Comparison of ENCODE assay signal across 8 cellular contexts in the genomic region with DNA sequence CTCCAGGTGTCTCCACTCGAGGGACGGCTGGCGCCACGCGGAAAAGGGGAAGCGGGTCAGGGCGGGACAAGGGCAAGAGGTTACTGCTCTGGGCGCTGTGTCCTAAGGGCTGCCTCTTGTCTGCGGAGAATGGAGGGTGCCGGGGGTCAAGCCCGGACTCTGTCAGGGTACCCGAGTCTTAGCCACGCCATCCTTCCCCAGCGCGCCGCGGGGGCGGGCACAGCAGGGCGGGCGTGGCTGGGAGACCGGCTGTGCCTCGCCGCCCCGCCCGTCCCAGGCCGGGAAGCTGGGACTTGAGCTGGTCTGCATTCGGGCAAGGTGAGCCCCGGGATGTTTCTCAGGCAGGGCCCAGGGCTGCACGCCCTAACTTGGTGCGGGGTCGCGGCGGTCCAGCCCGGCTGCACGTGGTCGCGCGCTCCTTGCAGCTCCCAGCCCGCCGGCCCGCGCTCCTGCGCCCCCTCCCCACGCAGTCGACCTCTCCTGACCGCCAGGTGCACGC. TPM values are rescaled to one million over a fixed set of nuclear protein-coding genes. Genes with fewer than 3 reads are reported as not detected.
DNase-seq lines count a peak whose midpoint lies in the region; ATAC-seq and TF ChIP-seq lines count a peak whose summit lies in the region.

No MANE protein-coding gene starts in this region.

- DNase-seq in stimulated activated CD4-positive, alpha-beta T cell treated with anti-CD3 and anti-CD28 coated beads, Interleukin-15, amount 100 ng/mL, for 24 hours = peak; percentile 63
- no peak for DNase-seq in stimulated activated CD4-positive, alpha-beta T cell treated with anti-CD3 and anti-CD28 coated beads, Interleukin-12 subunit alpha, Interleukin-12 subunit beta, amount 100 ng/mL, for 4 hours
- no peak for DNase-seq in WERI-Rb-1
- DNase-seq in foreskin keratinocyte = peak in 1 of 2 donors; percentile 31
- no peak for DNase-seq in head of caudate nucleus
- DNase-seq in NCI-H524 treated with DMSO at 0.1 percent for 48 hours (lab: John Stamatoyannopoulos, UW) = no peak
- DNase-seq in HEK293T (ENCODE audit: extremely low spot score) = no peak

- CTCF ChIA-PET in HEK293T (lab: Yijun Ruan, JAX) = interaction anchor here (1.4 kb wide), 1 partner anchor 34 kb away, joined by 4 read pairs; no protein-coding TSS in a partner anchor

- peak overlapping the region; percentile 59 for H3K27ac ChIP-seq in WERI-Rb-1
- no peak overlapping the region for H3K27ac ChIP-seq in foreskin keratinocyte
- peak overlapping the region; percentile 50 for H3K27ac ChIP-seq in parathyroid adenoma

- peak overlapping the region; percentile 55 for H3K9ac ChIP-seq in parathyroid adenoma

- intact Hi-C loops in head of caudate nucleus (cut with DNase I) = no loop called here

- POLR2A ChIA-PET in HEK293T (lab: Yijun Ruan, JAX) = interaction anchor here (1.8 kb wide), 1 partner anchor 33 kb away, joined by 6 read pairs; the partner anchor contains the start of gene FAAP100

- peaks cover 3% of the 10 kb centered on the region for H3K79me2 ChIP-seq in parathyroid adenoma

- H3K4me2 ChIP-seq in parathyroid adenoma (ENCODE audit: low read length) = peak overlapping the region; percentile 87

- H3K9me3 ChIP-seq in WERI-Rb-1 (ENCODE audit: severe bottlenecking) (no peaks in the 10 kb centered on the region), parathyroid adenoma (ENCODE audit: control insufficient read depth, low read length) (no peaks in the 10 kb centered on the region)

- H3K36me3 ChIP-seq in WERI-Rb-1 (no peaks in the 10 kb centered on the region; the same call in 1 of the 2 replicates), parathyroid adenoma (ENCODE audit: control insufficient read depth, insufficient read depth, low read length) (no peaks in the 10 kb centered on the region)

- H3K4me1 ChIP-seq in foreskin keratinocyte = no peaks in the 10 kb centered on the region
- H3K4me1 ChIP-seq in parathyroid adenoma = peaks cover 7% of the 10 kb centered on the region

- peak overlapping the region; percentile 89 for H2AFZ ChIP-seq in parathyroid adenoma

- H3K4me3 ChIP-seq in WERI-Rb-1 (ENCODE audit: low read depth, low read length) (peak overlapping the region; percentile 41), parathyroid adenoma (ENCODE audit: low read depth, low read length) (peak overlapping the region; percentile 62)

- TF ChIP-seq CTCF in WERI-Rb-1 (IDR thresholded peaks at IDR 0.05; ENCODE audit: low read depth, low read length) (no peak), foreskin keratinocyte (conservative IDR thresholded peaks at IDR 0.05) (no peak), parathyroid adenoma (IDR thresholded peaks at IDR 0.05) (no peak)

- H3K27me3 ChIP-seq in WERI-Rb-1 (ENCODE audit: insufficient read depth, low read depth, severe bottlenecking) (no peaks in the 10 kb centered on the region), foreskin keratinocyte (peaks cover 18% of the 10 kb centered on the region), parathyroid adenoma (ENCODE audit: control insufficient read depth, insufficient read depth, low read length) (no peaks in the 10 kb centered on the region)

- ATAC-seq in foreskin keratinocyte = peak; percentile 20

TF ChIP-seq in HEK293T, 16 proteins besides CTCF, POLR2A, EP300 and RAD21:
- TF ChIP-seq FOXM1 (IDR thresholded peaks at IDR 0.05; ENCODE audit: borderline replicate concordance) (no peak), LEF1 (IDR thresholded peaks at IDR 0.05; ENCODE audit: borderline replicate concordance) (no peak), ARNT (IDR thresholded peaks at IDR 0.05) (no peak), ZNF384 (IDR thresholded peaks at IDR 0.05) (no peak), ELF4 (IDR thresholded peaks at IDR 0.05) (no peak), TARDBP (IDR thresholded peaks at IDR 0.05) (no peak), HDGF (IDR thresholded peaks at IDR 0.05; ENCODE audit: borderline replicate concordance) (no peak), L3MBTL2 (conservative IDR thresholded peaks at IDR 0.05) (no peak), FOXA1 (IDR thresholded peaks at IDR 0.05) (no peak), BHLHE40 (IDR thresholded peaks at IDR 0.05; ENCODE audit: borderline replicate concordance) (no peak), SP1 (IDR thresholded peaks at IDR 0.05) (no peak)

RNA-seq across cellular contexts. Expression of gene ACTG1, which starts 6.2 kb away (rescaled TPM):
- total RNA-seq in foreskin keratinocyte = 3,185 and 3,808 TPM in 2 replicates
- 3,262 and 3,802 TPM in 2 replicates for polyA plus RNA-seq in foreskin keratinocyte

RNA-seq across cellular contexts. Expression of gene FSCN2, which starts 9.3 kb away (rescaled TPM):
- not detected in 2 replicates for total RNA-seq in foreskin keratinocyte
- polyA plus RNA-seq in foreskin keratinocyte = not detected in 2 replicates

RNA-seq across cellular contexts. Expression of gene FAAP100, which starts 33.3 kb away (rescaled TPM):
- total RNA-seq in foreskin keratinocyte = 17.3 and 19.9 TPM in 2 replicates
- 14.9 and 15.9 TPM in 2 replicates for polyA plus RNA-seq in foreskin keratinocyte
